Comparison of ENCODE assay signal across 1 cellular context in the genomic region with DNA sequence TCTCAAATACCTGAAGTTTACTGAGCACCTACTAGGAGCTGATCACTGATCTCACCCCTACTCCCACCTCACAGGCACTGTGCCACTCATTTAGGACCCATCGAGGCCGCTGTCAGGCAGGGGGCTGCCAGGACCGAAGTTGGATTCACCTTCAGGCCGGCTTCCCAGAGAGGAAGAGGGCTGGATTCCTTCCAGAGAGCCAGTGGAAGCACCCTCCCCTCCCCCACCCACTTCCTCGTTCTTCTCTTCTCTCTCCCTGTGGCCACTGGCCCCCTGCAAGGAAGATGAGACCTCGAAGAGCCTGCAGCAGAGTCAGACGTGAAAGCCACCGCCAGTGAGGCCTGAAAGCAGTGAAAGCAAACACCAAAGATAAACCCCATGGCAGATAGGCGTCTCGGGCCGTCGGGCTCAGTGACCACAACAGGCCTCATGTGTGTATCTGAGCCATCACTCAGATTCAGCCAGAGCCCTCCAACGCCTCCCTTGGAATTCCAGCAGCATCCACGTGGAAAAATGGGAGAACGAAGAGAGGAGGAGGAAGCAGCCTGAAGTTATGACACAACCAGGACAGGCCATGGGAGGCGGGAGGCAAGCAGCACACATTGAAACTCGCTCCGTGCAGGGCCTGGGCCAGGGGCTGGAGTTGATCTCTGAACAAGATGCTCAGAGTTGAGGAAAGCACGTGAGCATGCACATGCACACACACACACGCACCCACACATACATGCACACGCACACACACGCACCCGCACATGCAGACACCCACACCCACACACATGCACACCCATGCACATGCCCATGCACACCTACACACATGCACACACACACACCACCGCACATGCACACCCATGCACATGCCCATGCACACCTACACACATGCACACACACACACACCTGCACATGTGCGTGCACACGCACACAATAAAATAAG.
TF ChIP-seq lines count a peak whose summit lies in the region.

No MANE protein-coding gene starts in this region.

TF ChIP-seq in K562, 482 proteins besides CTCF, POLR2A, EP300 and RAD21 (continued from another document and continues in another):
- TF ChIP-seq NR2C2 (CRISPR knock-in tag; IDR thresholded peaks at IDR 0.05) = 0 out of 2 replicates have a peak, but pooled peaks have one; percentile 24
- peak; percentile 50 for TF ChIP-seq NR2C2 (tag; IDR thresholded peaks at IDR 0.05)
- no peak for TF ChIP-seq ZNF384 (IDR thresholded peaks at IDR 0.05; ENCODE audit: low read depth, low read length)
- no peak for TF ChIP-seq ZNF77 (CRISPR knock-in tag; IDR thresholded peaks at IDR 0.05)
- no peak for TF ChIP-seq SIRT6 (IDR thresholded peaks at IDR 0.05; ENCODE audit: low read depth, low read length)
- TF ChIP-seq TAF1 (IDR thresholded peaks at IDR 0.05; ENCODE audit: control insufficient read depth, extremely low read depth, insufficient read depth, low read length, severe bottlenecking) = no peak
- peak; percentile 61 for TF ChIP-seq CEBPB (tag; IDR thresholded peaks at IDR 0.05)
- TF ChIP-seq ESRRA (IDR thresholded peaks at IDR 0.05; ENCODE audit: borderline replicate concordance, low read depth) = no peak
- TF ChIP-seq ZNF146 (CRISPR knock-in tag; IDR thresholded peaks at IDR 0.05; ENCODE audit: unreplicated experiment) = no peak
- TF ChIP-seq RBM17 (IDR thresholded peaks at IDR 0.05; ENCODE audit: borderline replicate concordance, low read depth, low read length) = no peak
- TF ChIP-seq JUN (IDR thresholded peaks at IDR 0.05; ENCODE audit: borderline replicate concordance, low read depth, low read length) = no peak
- 0 out of 2 replicates have a peak, but pooled peaks have one; percentile 51 for TF ChIP-seq JUN (CRISPR knock-in tag; IDR thresholded peaks at IDR 0.05; ENCODE audit: borderline replicate concordance)
- no peak for TF ChIP-seq BRD9 (IDR thresholded peaks at IDR 0.05; ENCODE audit: low read depth, partially characterized antibody)
- TF ChIP-seq, protein P1, sequence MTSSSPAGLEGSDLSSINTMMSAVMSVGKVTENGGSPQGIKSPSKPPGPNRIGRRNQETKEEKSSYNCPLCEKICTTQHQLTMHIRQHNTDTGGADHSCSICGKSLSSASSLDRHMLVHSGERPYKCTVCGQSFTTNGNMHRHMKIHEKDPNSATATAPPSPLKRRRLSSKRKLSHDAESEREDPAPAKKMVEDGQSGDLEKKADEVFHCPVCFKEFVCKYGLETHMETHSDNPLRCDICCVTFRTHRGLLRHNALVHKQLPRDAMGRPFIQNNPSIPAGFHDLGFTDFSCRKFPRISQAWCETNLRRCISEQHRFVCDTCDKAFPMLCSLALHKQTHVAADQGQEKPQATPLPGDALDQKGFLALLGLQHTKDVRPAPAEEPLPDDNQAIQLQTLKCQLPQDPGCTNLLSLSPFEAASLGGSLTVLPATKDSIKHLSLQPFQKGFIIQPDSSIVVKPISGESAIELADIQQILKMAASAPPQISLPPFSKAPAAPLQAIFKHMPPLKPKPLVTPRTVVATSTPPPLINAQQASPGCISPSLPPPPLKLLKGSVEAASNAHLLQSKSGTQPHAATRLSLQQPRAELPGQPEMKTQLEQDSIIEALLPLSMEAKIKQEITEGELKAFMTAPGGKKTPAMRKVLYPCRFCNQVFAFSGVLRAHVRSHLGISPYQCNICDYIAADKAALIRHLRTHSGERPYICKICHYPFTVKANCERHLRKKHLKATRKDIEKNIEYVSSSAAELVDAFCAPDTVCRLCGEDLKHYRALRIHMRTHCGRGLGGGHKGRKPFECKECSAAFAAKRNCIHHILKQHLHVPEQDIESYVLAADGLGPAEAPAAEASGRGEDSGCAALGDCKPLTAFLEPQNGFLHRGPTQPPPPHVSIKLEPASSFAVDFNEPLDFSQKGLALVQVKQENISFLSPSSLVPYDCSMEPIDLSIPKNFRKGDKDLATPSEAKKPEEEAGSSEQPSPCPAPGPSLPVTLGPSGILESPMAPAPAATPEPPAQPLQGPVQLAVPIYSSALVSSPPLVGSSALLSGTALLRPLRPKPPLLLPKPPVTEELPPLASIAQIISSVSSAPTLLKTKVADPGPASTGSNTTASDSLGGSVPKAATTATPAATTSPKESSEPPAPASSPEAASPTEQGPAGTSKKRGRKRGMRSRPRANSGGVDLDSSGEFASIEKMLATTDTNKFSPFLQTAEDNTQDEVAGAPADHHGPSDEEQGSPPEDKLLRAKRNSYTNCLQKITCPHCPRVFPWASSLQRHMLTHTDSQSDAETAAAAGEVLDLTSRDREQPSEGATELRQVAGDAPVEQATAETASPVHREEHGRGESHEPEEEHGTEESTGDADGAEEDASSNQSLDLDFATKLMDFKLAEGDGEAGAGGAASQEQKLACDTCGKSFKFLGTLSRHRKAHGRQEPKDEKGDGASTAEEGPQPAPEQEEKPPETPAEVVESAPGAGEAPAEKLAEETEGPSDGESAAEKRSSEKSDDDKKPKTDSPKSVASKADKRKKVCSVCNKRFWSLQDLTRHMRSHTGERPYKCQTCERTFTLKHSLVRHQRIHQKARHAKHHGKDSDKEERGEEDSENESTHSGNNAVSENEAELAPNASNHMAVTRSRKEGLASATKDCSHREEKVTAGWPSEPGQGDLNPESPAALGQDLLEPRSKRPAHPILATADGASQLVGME (CRISPR knock-in tag; IDR thresholded peaks at IDR 0.05) = 0 out of 2 replicates have a peak, but pooled peaks have one; percentile 39
- TF ChIP-seq, protein P2, sequence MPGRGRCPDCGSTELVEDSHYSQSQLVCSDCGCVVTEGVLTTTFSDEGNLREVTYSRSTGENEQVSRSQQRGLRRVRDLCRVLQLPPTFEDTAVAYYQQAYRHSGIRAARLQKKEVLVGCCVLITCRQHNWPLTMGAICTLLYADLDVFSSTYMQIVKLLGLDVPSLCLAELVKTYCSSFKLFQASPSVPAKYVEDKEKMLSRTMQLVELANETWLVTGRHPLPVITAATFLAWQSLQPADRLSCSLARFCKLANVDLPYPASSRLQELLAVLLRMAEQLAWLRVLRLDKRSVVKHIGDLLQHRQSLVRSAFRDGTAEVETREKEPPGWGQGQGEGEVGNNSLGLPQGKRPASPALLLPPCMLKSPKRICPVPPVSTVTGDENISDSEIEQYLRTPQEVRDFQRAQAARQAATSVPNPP (IDR thresholded peaks at IDR 0.05; ENCODE audit: borderline replicate concordance, insufficient read depth, insufficient read length) = no peak
- no peak for TF ChIP-seq NFE2 (IDR thresholded peaks at IDR 0.05; ENCODE audit: low read depth)
- TF ChIP-seq YBX1 (IDR thresholded peaks at IDR 0.05) = no peak
- TF ChIP-seq ZNF224 (CRISPR knock-in tag; IDR thresholded peaks at IDR 0.05) = no peak
- TF ChIP-seq NFE2L1 (tag; IDR thresholded peaks at IDR 0.05; ENCODE audit: borderline replicate concordance, low read depth) = no peak
- TF ChIP-seq NBN (IDR thresholded peaks at IDR 0.05; ENCODE audit: low read depth) = no peak
- TF ChIP-seq, protein P3, sequence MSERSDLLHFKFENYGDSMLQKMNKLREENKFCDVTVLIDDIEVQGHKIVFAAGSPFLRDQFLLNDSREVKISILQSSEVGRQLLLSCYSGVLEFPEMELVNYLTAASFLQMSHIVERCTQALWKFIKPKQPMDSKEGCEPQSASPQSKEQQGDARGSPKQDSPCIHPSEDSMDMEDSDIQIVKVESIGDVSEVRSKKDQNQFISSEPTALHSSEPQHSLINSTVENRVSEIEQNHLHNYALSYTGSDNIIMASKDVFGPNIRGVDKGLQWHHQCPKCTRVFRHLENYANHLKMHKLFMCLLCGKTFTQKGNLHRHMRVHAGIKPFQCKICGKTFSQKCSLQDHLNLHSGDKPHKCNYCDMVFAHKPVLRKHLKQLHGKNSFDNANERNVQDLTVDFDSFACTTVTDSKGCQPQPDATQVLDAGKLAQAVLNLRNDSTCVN (CRISPR knock-in tag; IDR thresholded peaks at IDR 0.05) = peak; percentile 84; the same call in 1 of the 2 replicates
- 0 out of 2 replicates have a peak, but pooled peaks have one; percentile 11 for TF ChIP-seq ZNF766 (CRISPR knock-in tag; conservative IDR thresholded peaks at IDR 0.05)
- no peak for TF ChIP-seq FUS (optimal IDR thresholded peaks at IDR 0.05; ENCODE audit: low read depth, low read length)
- no peak for TF ChIP-seq SIX5 (IDR thresholded peaks at IDR 0.05; ENCODE audit: borderline replicate concordance in 1 of 2, insufficient read depth in 1 of 2, low read depth in 1 of 2, low read length in 2 of 2)
- no peak for TF ChIP-seq TSC22D4 (tag; IDR thresholded peaks at IDR 0.05)
- no peak for TF ChIP-seq ZNF165 (CRISPR knock-in tag; IDR thresholded peaks at IDR 0.05; ENCODE audit: borderline replicate concordance)
- TF ChIP-seq ETV6 (IDR thresholded peaks at IDR 0.05; ENCODE audit: borderline replicate concordance in 1 of 2, low read depth in 2 of 2, low read length in 1 of 2) = peak; percentile 79 to 84
- TF ChIP-seq ETV6 (CRISPR knock-in tag; IDR thresholded peaks at IDR 0.05; ENCODE audit: borderline replicate concordance) = no peak
- no peak for TF ChIP-seq PTRF (tag; IDR thresholded peaks at IDR 0.05)
- 0 out of 2 replicates have a peak, but pooled peaks have one; percentile 41 for TF ChIP-seq MYNN (IDR thresholded peaks at IDR 0.05)
- no peak for TF ChIP-seq MYNN (CRISPR knock-in tag; IDR thresholded peaks at IDR 0.05)
- no peak for TF ChIP-seq SMAD2 (IDR thresholded peaks at IDR 0.05; ENCODE audit: low read depth, low read length)
- no peak for TF ChIP-seq RBM14 (IDR thresholded peaks at IDR 0.05; ENCODE audit: borderline replicate concordance, insufficient read depth, low read depth, low read length)
- TF ChIP-seq, protein P4, sequence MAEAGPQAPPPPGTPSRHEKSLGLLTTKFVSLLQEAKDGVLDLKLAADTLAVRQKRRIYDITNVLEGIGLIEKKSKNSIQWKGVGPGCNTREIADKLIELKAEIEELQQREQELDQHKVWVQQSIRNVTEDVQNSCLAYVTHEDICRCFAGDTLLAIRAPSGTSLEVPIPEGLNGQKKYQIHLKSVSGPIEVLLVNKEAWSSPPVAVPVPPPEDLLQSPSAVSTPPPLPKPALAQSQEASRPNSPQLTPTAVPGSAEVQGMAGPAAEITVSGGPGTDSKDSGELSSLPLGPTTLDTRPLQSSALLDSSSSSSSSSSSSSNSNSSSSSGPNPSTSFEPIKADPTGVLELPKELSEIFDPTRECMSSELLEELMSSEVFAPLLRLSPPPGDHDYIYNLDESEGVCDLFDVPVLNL (CRISPR knock-in tag; IDR thresholded peaks at IDR 0.05; ENCODE audit: low read depth) = no peak
- TF ChIP-seq TAF9B (IDR thresholded peaks at IDR 0.05; ENCODE audit: partially characterized antibody) = no peak
- TF ChIP-seq, protein P5, sequence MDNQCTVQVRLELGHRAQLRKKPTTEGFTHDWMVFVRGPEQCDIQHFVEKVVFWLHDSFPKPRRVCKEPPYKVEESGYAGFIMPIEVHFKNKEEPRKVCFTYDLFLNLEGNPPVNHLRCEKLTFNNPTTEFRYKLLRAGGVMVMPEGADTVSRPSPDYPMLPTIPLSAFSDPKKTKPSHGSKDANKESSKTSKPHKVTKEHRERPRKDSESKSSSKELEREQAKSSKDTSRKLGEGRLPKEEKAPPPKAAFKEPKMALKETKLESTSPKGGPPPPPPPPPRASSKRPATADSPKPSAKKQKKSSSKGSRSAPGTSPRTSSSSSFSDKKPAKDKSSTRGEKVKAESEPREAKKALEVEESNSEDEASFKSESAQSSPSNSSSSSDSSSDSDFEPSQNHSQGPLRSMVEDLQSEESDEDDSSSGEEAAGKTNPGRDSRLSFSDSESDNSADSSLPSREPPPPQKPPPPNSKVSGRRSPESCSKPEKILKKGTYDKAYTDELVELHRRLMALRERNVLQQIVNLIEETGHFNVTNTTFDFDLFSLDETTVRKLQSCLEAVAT (IDR thresholded peaks at IDR 0.05) = peak in 1 of 2 experiments; percentile 55; a peak in 1 of 4 replicates
- TF ChIP-seq FOXK2 (conservative IDR thresholded peaks at IDR 0.05 in 1 of 2, IDR thresholded peaks at IDR 0.05 in 1 of 2; ENCODE audit: low read depth in 2 of 2) = peak; percentile 21 to 35; a peak in 1 of 4 replicates
- TF ChIP-seq TAF7 (tag; IDR thresholded peaks at IDR 0.05) = no peak
- no peak for TF ChIP-seq ZNF707 (CRISPR knock-in tag; conservative IDR thresholded peaks at IDR 0.05)
- TF ChIP-seq, protein P6, sequence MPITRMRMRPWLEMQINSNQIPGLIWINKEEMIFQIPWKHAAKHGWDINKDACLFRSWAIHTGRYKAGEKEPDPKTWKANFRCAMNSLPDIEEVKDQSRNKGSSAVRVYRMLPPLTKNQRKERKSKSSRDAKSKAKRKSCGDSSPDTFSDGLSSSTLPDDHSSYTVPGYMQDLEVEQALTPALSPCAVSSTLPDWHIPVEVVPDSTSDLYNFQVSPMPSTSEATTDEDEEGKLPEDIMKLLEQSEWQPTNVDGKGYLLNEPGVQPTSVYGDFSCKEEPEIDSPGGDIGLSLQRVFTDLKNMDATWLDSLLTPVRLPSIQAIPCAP (CRISPR knock-in tag; IDR thresholded peaks at IDR 0.05; ENCODE audit: borderline replicate concordance) = no peak
- TF ChIP-seq ZNF584 (CRISPR knock-in tag; IDR thresholded peaks at IDR 0.05; ENCODE audit: low read depth) = no peak
- no peak for TF ChIP-seq SNIP1 (IDR thresholded peaks at IDR 0.05; ENCODE audit: low read depth)
- no peak for TF ChIP-seq CREBBP (IDR thresholded peaks at IDR 0.05; ENCODE audit: low read depth, low read length)
- TF ChIP-seq MEF2D (tag; conservative IDR thresholded peaks at IDR 0.05; ENCODE audit: low read depth) = no peak
- no peak for TF ChIP-seq PTBP1 (IDR thresholded peaks at IDR 0.05; ENCODE audit: low read depth, low read length)
- TF ChIP-seq ZFX (CRISPR knock-in tag; IDR thresholded peaks at IDR 0.05) = peak; percentile 87
- no peak for TF ChIP-seq ZNF23 (CRISPR knock-in tag; IDR thresholded peaks at IDR 0.05)
- TF ChIP-seq, protein P7, sequence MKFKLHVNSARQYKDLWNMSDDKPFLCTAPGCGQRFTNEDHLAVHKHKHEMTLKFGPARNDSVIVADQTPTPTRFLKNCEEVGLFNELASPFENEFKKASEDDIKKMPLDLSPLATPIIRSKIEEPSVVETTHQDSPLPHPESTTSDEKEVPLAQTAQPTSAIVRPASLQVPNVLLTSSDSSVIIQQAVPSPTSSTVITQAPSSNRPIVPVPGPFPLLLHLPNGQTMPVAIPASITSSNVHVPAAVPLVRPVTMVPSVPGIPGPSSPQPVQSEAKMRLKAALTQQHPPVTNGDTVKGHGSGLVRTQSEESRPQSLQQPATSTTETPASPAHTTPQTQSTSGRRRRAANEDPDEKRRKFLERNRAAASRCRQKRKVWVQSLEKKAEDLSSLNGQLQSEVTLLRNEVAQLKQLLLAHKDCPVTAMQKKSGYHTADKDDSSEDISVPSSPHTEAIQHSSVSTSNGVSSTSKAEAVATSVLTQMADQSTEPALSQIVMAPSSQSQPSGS (CRISPR knock-in tag; IDR thresholded peaks at IDR 0.05) = no peak
- TF ChIP-seq, protein P8, sequence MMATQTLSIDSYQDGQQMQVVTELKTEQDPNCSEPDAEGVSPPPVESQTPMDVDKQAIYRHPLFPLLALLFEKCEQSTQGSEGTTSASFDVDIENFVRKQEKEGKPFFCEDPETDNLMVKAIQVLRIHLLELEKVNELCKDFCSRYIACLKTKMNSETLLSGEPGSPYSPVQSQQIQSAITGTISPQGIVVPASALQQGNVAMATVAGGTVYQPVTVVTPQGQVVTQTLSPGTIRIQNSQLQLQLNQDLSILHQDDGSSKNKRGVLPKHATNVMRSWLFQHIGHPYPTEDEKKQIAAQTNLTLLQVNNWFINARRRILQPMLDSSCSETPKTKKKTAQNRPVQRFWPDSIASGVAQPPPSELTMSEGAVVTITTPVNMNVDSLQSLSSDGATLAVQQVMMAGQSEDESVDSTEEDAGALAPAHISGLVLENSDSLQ (IDR thresholded peaks at IDR 0.05) = peak; percentile 32
- TF ChIP-seq RAD51 (IDR thresholded peaks at IDR 0.05; ENCODE audit: borderline replicate concordance, low read depth) = no peak
